8 cellular contexts compared by ENCODE assay signal in genomic region chr3:10026084-10026890, GRCh38. TPM values are rescaled to one million over a fixed set of nuclear protein-coding genes. Genes with fewer than 3 reads are reported as not detected.
DNase-seq lines count a peak whose midpoint lies in the region; ATAC-seq, FAIRE-seq and TF ChIP-seq lines count a peak whose summit lies in the region.

FANCD2 (plus strand) TSS chr3:10026437; CDS start chr3:10028658, 2,221 bp downstream.

- intact Hi-C loops in transverse colon (cut with DNase I; ENCODE audit: low total_unique reads), result loop anchor here (10.0 kb wide), 1 partner anchor 81 kb away; no protein-coding TSS in a partner anchor

- no peaks in the 10 kb centered on the region for H3K9me3 Mint-ChIP-seq in activated naive CD8-positive, alpha-beta T cell treated with anti-CD3 and anti-CD28 coated beads, Interleukin-2, amount 50 U/mL, for 24 hours

- H3K4me3 ChIP-seq in cardiac muscle cell (peak within 1 kb of the TSS; percentile 49), transverse colon (peak within 1 kb of the TSS; percentile 60 to 93 (median 74))

- H3K9me3 ChIP-seq in cardiac muscle cell (ENCODE audit: low read depth) (no peaks in the 10 kb centered on the region), transverse colon (no peaks in the 10 kb centered on the region)

- peak; percentile 92 for FAIRE-seq in GM12891 (lab: Jason Lieb, UNC)

- TF ChIP-seq CTCF in cardiac muscle cell (IDR thresholded peaks at IDR 0.05; ENCODE audit: low read depth, low read length) (no peak), transverse colon (IDR thresholded peaks at IDR 0.05) (peak in 2 of 5 experiments; percentile 6 to 17)

- ATAC-seq in HG02588 (IDR thresholded peaks at IDR 0.05; ENCODE audit: unreplicated experiment), result peak; percentile 89
- peak; percentile 94 for ATAC-seq in activated naive CD8-positive, alpha-beta T cell treated with anti-CD3 and anti-CD28 coated beads, Interleukin-2, amount 50 U/mL, for 24 hours

- H3K27me3 Mint-ChIP-seq in activated naive CD8-positive, alpha-beta T cell treated with anti-CD3 and anti-CD28 coated beads, Interleukin-2, amount 50 U/mL, for 24 hours, result no peaks in the 10 kb centered on the region

- H3K4me1 ChIP-seq in cardiac muscle cell (ENCODE audit: low read depth) (peaks cover 7% of the 10 kb centered on the region), transverse colon (peaks cover 13 to 30% (median 17%) of the 10 kb centered on the region in 4 donors)

- TF ChIP-seq POLR2A in GM12891 (IDR thresholded peaks at IDR 0.05; ENCODE audit: low read depth, low read length) (peak; percentile 84), transverse colon (IDR thresholded peaks at IDR 0.05) (peak; percentile 87)

- H3K4me3 Mint-ChIP-seq in activated naive CD8-positive, alpha-beta T cell treated with anti-CD3 and anti-CD28 coated beads, Interleukin-2, amount 50 U/mL, for 24 hours, result peak within 1 kb of the TSS; percentile 96

- H3K4me1 Mint-ChIP-seq in activated naive CD8-positive, alpha-beta T cell treated with anti-CD3 and anti-CD28 coated beads, Interleukin-2, amount 50 U/mL, for 24 hours, result peaks cover 28% of the 10 kb centered on the region

- TF ChIP-seq EP300 in transverse colon (IDR thresholded peaks at IDR 0.05; ENCODE audit: low read depth), result no peak

- H3K27me3 ChIP-seq in cardiac muscle cell (no peaks in the 10 kb centered on the region), transverse colon (no peaks in the 10 kb centered on the region)

- H3K27ac Mint-ChIP-seq in activated naive CD8-positive, alpha-beta T cell treated with anti-CD3 and anti-CD28 coated beads, Interleukin-2, amount 50 U/mL, for 24 hours, result peak within 1 kb of the TSS; percentile 96

- WGBS in transverse colon (ENCODE audit: low coverage in 1 of 2), 2 donors, result 0 to 1% methylated on average over 4 to 60 of the region's 61 CpGs

- H3K36me3 ChIP-seq in cardiac muscle cell (peaks cover 4% of the 10 kb centered on the region), transverse colon (peaks cover 0 to 14% (median 0%) of the 10 kb centered on the region in 4 donors)

- H3K27ac ChIP-seq in cardiac muscle cell, result peak within 1 kb of the TSS; percentile 33
- peak within 1 kb of the TSS; percentile 72 to 89 (median 87) for H3K27ac ChIP-seq in transverse colon

- in situ Hi-C loops in transverse colon (cut with MboI; ENCODE audit: low pct_ligation_motif_present in 1 of 4, low pct_unique_long_range_greater_than_20kb in 1 of 4, low sequenced_read_pairs in 3 of 4), result no loop called here

- H3K36me3 Mint-ChIP-seq in activated naive CD8-positive, alpha-beta T cell treated with anti-CD3 and anti-CD28 coated beads, Interleukin-2, amount 50 U/mL, for 24 hours (ENCODE audit: low read depth), result peaks cover 39% of the 10 kb centered on the region

- DNase-seq in GM12891 (ENCODE audit: insufficient read length, low spot score), result peak; percentile 77
- peak; percentile 73 for DNase-seq in NCI-H1048 (lab: John Stamatoyannopoulos, UW)
- DNase-seq in T follicular helper cell (ENCODE audit: low read depth), result peak; percentile 90
- DNase-seq in activated naive CD8-positive, alpha-beta T cell treated with anti-CD3 and anti-CD28 coated beads, Interleukin-2, amount 50 U/mL, for 24 hours, result peak; percentile 96
- DNase-seq in cardiac muscle cell (ENCODE audit: low read depth in 1 of 2, low spot score in 1 of 2), result peak; percentile 90 to 91
- DNase-seq in pons (ENCODE audit: low spot score), result peak; percentile 71
- DNase-seq in transverse colon, result peak; percentile 92

TF ChIP-seq in GM12891, 5 proteins besides CTCF, POLR2A, EP300 and RAD21:
- peak; percentile 77; the same call in 1 of the 2 replicates for TF ChIP-seq POU2F2 (IDR thresholded peaks at IDR 0.05; ENCODE audit: low read depth, low read length)
- peak; percentile 71 for TF ChIP-seq TAF1 (IDR thresholded peaks at IDR 0.05; ENCODE audit: low read depth, low read length)
- no peak for TF ChIP-seq PAX5 (IDR thresholded peaks at IDR 0.05; ENCODE audit: insufficient read depth, low read length, severe bottlenecking)
- peak; percentile 46; the same call in 1 of the 2 replicates for TF ChIP-seq SPI1 (IDR thresholded peaks at IDR 0.05; ENCODE audit: low read depth, low read length)
- peak; percentile 94 for TF ChIP-seq POLR2AphosphoS5 (IDR thresholded peaks at IDR 0.05; ENCODE audit: low read depth, low read length)

RNA-seq across cellular contexts. Expression of gene FANCD2, which starts in this region (rescaled TPM):
- polyA plus RNA-seq in GM12891 (2012; ENCODE audit: low read depth, missing spikeins), result 30.6 TPM
- total RNA-seq in cardiac muscle cell, result 14.8 and 84.3 TPM in 2 replicates
- polyA plus RNA-seq in cardiac muscle cell, result 10.9 and 23.5 TPM in 2 replicates
- total RNA-seq in transverse colon, result 10 to 100 TPM in 1 of 4 donors, 1 to 10 TPM in 2, under 1 TPM in 1; 0.80 to 43.0 (median 4.9) TPM

Comparison
In these comparisons a context has a peak if more than half of its experiments do, and no peak if none do; other contexts are left out.
1. Peak in every context shown above with its lines: DNase-seq, ATAC-seq, H3K4me3 ChIP-seq and H3K27ac ChIP-seq.